Comparison of ENCODE assay signal across 13 cellular contexts in the genomic region with DNA sequence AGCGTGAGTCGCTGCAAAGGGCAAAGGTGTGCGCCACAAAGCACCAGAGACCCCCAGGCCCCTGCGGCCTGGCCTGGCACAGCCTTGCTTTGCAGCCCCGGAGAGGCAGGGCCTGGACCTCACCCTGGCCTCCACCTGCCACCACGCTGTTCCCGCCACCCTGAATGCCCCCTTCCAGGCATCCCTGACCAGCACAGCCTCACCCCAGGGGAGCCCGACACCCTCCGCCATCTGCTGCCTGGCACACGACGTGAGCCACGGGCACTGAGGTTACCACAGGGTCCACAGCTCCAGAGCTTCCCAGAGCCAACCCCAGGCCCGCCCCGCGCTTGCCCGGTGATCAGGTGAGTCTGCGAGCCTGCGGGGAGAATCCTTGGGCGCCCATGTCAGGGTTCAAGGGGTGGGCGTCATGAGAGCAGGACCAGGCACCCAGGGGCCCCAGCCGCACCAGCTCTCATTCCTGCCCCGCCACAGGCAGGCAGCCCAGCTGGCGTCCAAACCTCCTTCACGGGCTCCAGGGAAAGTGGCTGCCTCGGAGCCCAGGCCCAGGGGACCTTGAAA.
DNase-seq lines count a peak whose midpoint lies in the region; ATAC-seq and TF ChIP-seq lines count a peak whose summit lies in the region.
"Had no signal": no experiment of that assay in that cellular context is flagged by ENCODE, and none has a peak within 500 bp of the region (broad histone marks: within the 10 kb centered on the region; RNA-seq: fewer than 3 reads in every experiment).

No MANE protein-coding gene starts in this region.

- TF ChIP-seq CTCF in heart right ventricle (IDR thresholded peaks at IDR 0.05) (no peak), GM20000 (IDR thresholded peaks at IDR 0.05; ENCODE audit: extremely low read depth, missing control alignments) (no peak)

- H3K27ac ChIP-seq in heart right ventricle (peak overlapping the region; percentile 60 to 91 (median 85)), aorta (ENCODE audit: low read depth in 1 of 2, low read length in 2 of 2) (no peak overlapping the region)
- peak overlapping the region; percentile 65 for H3K27ac ChIP-seq in naive thymus-derived CD4-positive, alpha-beta T cell (ENCODE audit: low read depth, low read length)

- ATAC-seq in heart right ventricle = no peak
- no peak for ATAC-seq in left cardiac atrium
- ATAC-seq in naive thymus-derived CD4-positive, alpha-beta T cell = no peak
- ATAC-seq in aorta (ENCODE audit: low FRiP score) = no peak
- ATAC-seq in HG02571 (IDR thresholded peaks at IDR 0.05; ENCODE audit: unreplicated experiment) = no peak

- DNase-seq in heart right ventricle (no peak), left cardiac atrium (no peak), aorta (peak; percentile 42 to 77), GM20000 (ENCODE audit: low spot score) (no peak), NCI-H146 (lab: John Stamatoyannopoulos, UW) (no peak)
- no peak for DNase-seq in activated naive CD8-positive, alpha-beta T cell treated with anti-CD3 and anti-CD28 coated beads for 36 hours
- no peak for DNase-seq in naive thymus-derived CD4-positive, alpha-beta T cell
- DNase-seq: C1 segment of cervical spinal cord, IMR-90, kidney glomerular epithelial cell, NCI-H748 treated with DMSO at 0.1 percent for 48 hours, T1000 had no signal

- peaks cover 0 to 3% (median 0%) of the 10 kb centered on the region in 9 donors for H3K36me3 ChIP-seq in heart right ventricle
- peaks cover 0 to 6% (median 0%) of the 10 kb centered on the region in 3 experiments for H3K36me3 ChIP-seq in naive thymus-derived CD4-positive, alpha-beta T cell (ENCODE audit: control insufficient read depth in 2 of 3, insufficient read depth in 3 of 3, low read length in 3 of 3)
- no peaks in the 10 kb centered on the region for H3K36me3 ChIP-seq in aorta (ENCODE audit: control insufficient read depth in 1 of 2, insufficient read depth in 2 of 2, low read length in 1 of 2)

- H3K4me3 ChIP-seq in heart right ventricle = peak overlapping the region; percentile 34 to 76 (median 65)
- H3K4me3 ChIP-seq in naive thymus-derived CD4-positive, alpha-beta T cell (ENCODE audit: low read length) = peak overlapping the region; percentile 87
- H3K4me3 ChIP-seq in aorta (ENCODE audit: low read length in 2 of 2) = no peak overlapping the region

- peaks cover 20% of the 10 kb centered on the region for H3K4me1 Mint-ChIP-seq in activated naive CD8-positive, alpha-beta T cell treated with anti-CD3 and anti-CD28 coated beads for 36 hours
- H3K4me1 Mint-ChIP-seq in naive thymus-derived CD4-positive, alpha-beta T cell = peaks cover 16 to 64% (median 41%) of the 10 kb centered on the region in 7 donors

- H3K4me1 ChIP-seq in heart right ventricle (peaks cover 0 to 52% (median 30%) of the 10 kb centered on the region in 9 donors), aorta (ENCODE audit: control insufficient read depth in 1 of 2, insufficient read depth in 2 of 2, low read length in 2 of 2) (no peaks in the 10 kb centered on the region)
- H3K4me1 ChIP-seq in naive thymus-derived CD4-positive, alpha-beta T cell (ENCODE audit: control insufficient read depth in 2 of 2, insufficient read depth in 2 of 2, low read length in 2 of 2) = peaks cover 17 to 25% of the 10 kb centered on the region in 2 donors

- 77 to 80% methylated on average over 25 of the region's 25 CpGs for WGBS in heart right ventricle, 2 donors
- 89 to 95% methylated on average over 25 of the region's 25 CpGs for WGBS in aorta, 2 donors

- no peaks in the 10 kb centered on the region for H3K9me3 Mint-ChIP-seq in activated naive CD8-positive, alpha-beta T cell treated with anti-CD3 and anti-CD28 coated beads for 36 hours
- peaks cover 0 to 3% (median 0%) of the 10 kb centered on the region in 11 donors for H3K9me3 Mint-ChIP-seq in naive thymus-derived CD4-positive, alpha-beta T cell

- peak overlapping the region; percentile 96 for H3K4me3 Mint-ChIP-seq in activated naive CD8-positive, alpha-beta T cell treated with anti-CD3 and anti-CD28 coated beads for 36 hours
- peak overlapping the region; percentile 92 to 99 (median 94) for H3K4me3 Mint-ChIP-seq in naive thymus-derived CD4-positive, alpha-beta T cell

- H3K27me3 ChIP-seq in heart right ventricle (peaks cover 0 to 21% (median 0%) of the 10 kb centered on the region in 7 donors), aorta (ENCODE audit: control insufficient read depth in 1 of 2, insufficient read depth in 2 of 2, low read length in 1 of 2) (no peaks in the 10 kb centered on the region)
- no peaks in the 10 kb centered on the region for H3K27me3 ChIP-seq in naive thymus-derived CD4-positive, alpha-beta T cell (ENCODE audit: control insufficient read depth in 2 of 2, insufficient read depth in 2 of 2, low read length in 2 of 2)

- H3K27me3 Mint-ChIP-seq in activated naive CD8-positive, alpha-beta T cell treated with anti-CD3 and anti-CD28 coated beads for 36 hours = no peaks in the 10 kb centered on the region
- no peaks in the 10 kb centered on the region for H3K27me3 Mint-ChIP-seq in naive thymus-derived CD4-positive, alpha-beta T cell

- H3K27ac Mint-ChIP-seq in activated naive CD8-positive, alpha-beta T cell treated with anti-CD3 and anti-CD28 coated beads for 36 hours = no peak overlapping the region
- H3K27ac Mint-ChIP-seq in naive thymus-derived CD4-positive, alpha-beta T cell = peak overlapping the region in 4 of 9 donors; percentile 45 to 90 (median 54)

- POLR2A ChIA-PET in naive thymus-derived CD4-positive, alpha-beta T cell (lab: Charles Lee) = interaction anchor here (0.9 kb wide), 1 partner anchor 13 kb away, joined by 4 read pairs; no protein-coding TSS in a partner anchor

- intact Hi-C loops in heart right ventricle (cut with DNase I) = loop anchor here in 1 of 10 donors (5.0 kb wide), 1 partner anchor 66 kb away; no protein-coding TSS in a partner anchor
- intact Hi-C loops in left cardiac atrium (cut with DNase I) = no loop called here
- intact Hi-C loops in naive thymus-derived CD4-positive, alpha-beta T cell (cut with micrococcal nuclease) = loop anchor here (5.0 to 10.0 kb wide), 2 partner anchors 66 to 668 kb away; a partner anchor contains a TSS
- intact Hi-C loops in aorta (cut with DNase I) = no loop called here

- CTCF ChIA-PET in naive thymus-derived CD4-positive, alpha-beta T cell (lab: Charles Lee) = no interaction called here

- peaks cover 31% of the 10 kb centered on the region for H3K36me3 Mint-ChIP-seq in activated naive CD8-positive, alpha-beta T cell treated with anti-CD3 and anti-CD28 coated beads for 36 hours
- H3K36me3 Mint-ChIP-seq in naive thymus-derived CD4-positive, alpha-beta T cell = peaks cover 4 to 21% (median 10%) of the 10 kb centered on the region in 5 donors

- peaks cover 0 to 12% (median 0%) of the 10 kb centered on the region in 11 donors for H3K9me3 ChIP-seq in heart right ventricle
- H3K9me3 ChIP-seq in naive thymus-derived CD4-positive, alpha-beta T cell (ENCODE audit: control insufficient read depth in 2 of 3, low read length in 3 of 3) = no peaks in the 10 kb centered on the region
- H3K9me3 ChIP-seq in aorta (ENCODE audit: control insufficient read depth, low read length) = no peaks in the 10 kb centered on the region

Comparison
In these comparisons a context has a peak if more than half of its experiments do, and no peak if none do; other contexts are left out.
1. DNase-seq: peak in aorta (2 of 2); none in heart right ventricle (0 of 2), left cardiac atrium (single experiment), activated naive CD8-positive, alpha-beta T cell treated with anti-CD3 and anti-CD28 coated beads for 36 hours (single experiment), naive thymus-derived CD4-positive, alpha-beta T cell (0 of 9), GM20000 (single experiment) and NCI-H146 (single experiment).
2. H3K27ac ChIP-seq: peak in heart right ventricle (10 of 10) and naive thymus-derived CD4-positive, alpha-beta T cell (single experiment); none in aorta (0 of 2).
3. H3K4me3 ChIP-seq: peak in heart right ventricle (10 of 10) and naive thymus-derived CD4-positive, alpha-beta T cell (single experiment); none in aorta (0 of 2).
4. intact Hi-C loops: an anchor here in naive thymus-derived CD4-positive, alpha-beta T cell (5.0 to 10.0 kb wide); none called in left cardiac atrium and aorta.